In the genomic region with DNA sequence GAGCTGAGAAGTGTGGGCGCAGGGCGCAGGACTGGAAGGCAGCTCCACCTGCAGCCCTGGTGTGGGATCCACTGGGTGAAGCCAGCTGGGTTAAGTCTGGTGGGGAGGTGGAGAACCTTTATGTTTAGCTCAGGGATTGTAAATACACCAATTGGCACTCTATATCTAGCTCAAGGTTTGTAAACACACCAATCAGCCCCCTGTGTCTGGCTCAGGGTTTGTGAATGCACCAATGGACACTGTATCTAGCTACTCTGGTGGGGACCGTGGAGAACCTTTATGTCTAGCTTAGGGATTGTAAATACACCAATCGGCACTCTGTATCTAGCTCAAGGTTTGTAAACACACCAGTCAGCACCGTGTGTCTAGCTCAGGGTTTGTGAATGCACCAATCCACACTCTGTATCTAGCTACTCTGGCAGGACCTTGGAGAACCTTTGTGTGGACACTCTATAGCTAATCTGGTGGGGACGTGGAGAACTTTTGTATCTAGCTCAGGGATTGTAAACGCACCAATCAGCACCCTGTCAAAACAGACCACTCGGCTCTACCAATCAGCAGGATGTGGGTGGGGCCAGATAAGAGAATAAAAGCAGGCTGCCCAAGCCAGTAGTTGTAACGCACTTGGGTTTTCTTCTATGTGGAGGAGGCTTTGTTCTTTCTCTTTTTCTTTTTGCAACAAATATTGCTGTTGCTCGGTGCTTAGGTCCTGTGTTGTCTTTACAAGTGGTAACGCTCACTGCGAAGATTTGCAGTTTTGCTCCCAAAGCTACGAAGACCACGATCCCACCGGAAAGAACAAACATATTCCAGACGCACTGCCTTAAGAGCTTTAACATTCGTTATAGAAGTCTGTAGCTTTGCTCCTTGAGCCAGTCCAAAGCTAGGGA, we compare ENCODE assay signal across 7 cellular contexts. TPM values are rescaled to one million over a fixed set of nuclear protein-coding genes. Genes with fewer than 3 reads are reported as not detected.
DNase-seq lines count a peak whose midpoint lies in the region; TF ChIP-seq lines count a peak whose summit lies in the region.
"Not testable (repeated sequence)": the region's sequence is repeated elsewhere in the genome, so short reads cannot be mapped to it uniquely, and the experiment has no call there.
"Had no signal": no experiment of that assay in that cellular context is flagged by ENCODE, and none has a peak within 500 bp of the region (broad histone marks: within the 10 kb centered on the region; RNA-seq: fewer than 3 reads in every experiment).

No MANE protein-coding gene starts in this region.

- intact Hi-C loops in prostate gland (cut with DNase I): not testable (repeated sequence)

- H3K4me1 Mint-ChIP-seq in T-helper 1 cell treated with Interleukin-12 subunit alpha and Interleukin-12 subunit beta and Interleukin-4 antibody, amounts not matched to agents 30 μg/mL and 1 μg/mL, for 36 hours (ENCODE audit: low read depth): peaks cover 49% of the 10 kb centered on the region
- peaks cover 56% of the 10 kb centered on the region for H3K4me1 Mint-ChIP-seq in brain

- peaks cover 18% of the 10 kb centered on the region for H3K9me3 ChIP-seq in KOPT-K1 (ENCODE audit: insufficient read depth, low read length, poor library complexity, severe bottlenecking)
- H3K9me3 ChIP-seq in right atrium auricular region, prostate gland: not testable (repeated sequence)

- peaks cover 14% of the 10 kb centered on the region for H3K9me3 Mint-ChIP-seq in T-helper 1 cell treated with Interleukin-12 subunit alpha and Interleukin-12 subunit beta and Interleukin-4 antibody, amounts not matched to agents 30 μg/mL and 1 μg/mL, for 36 hours
- peaks cover 0 to 10% (median 3%) of the 10 kb centered on the region in 5 experiments for H3K9me3 Mint-ChIP-seq in brain

- WGBS in prostate gland: 89% methylated on average over 17 of the region's 17 CpGs

- DNase-seq in AG10803 (ENCODE audit: low read depth); right atrium auricular region (ENCODE audit: low spot score); prostate gland (ENCODE audit: low spot score): not testable (repeated sequence)

- peak overlapping the region; percentile 95 for H3K27ac Mint-ChIP-seq in T-helper 1 cell treated with Interleukin-12 subunit alpha and Interleukin-12 subunit beta and Interleukin-4 antibody, amounts not matched to agents 30 μg/mL and 1 μg/mL, for 36 hours
- H3K27ac Mint-ChIP-seq in brain: peak overlapping the region; percentile 98 to 100 (median 99)

- H3K27ac ChIP-seq in KOPT-K1 (ENCODE audit: low read depth, low read length, poor library complexity, severe bottlenecking) (peak overlapping the region; percentile 97), right atrium auricular region (peak overlapping the region; percentile 77 to 84), prostate gland (peak overlapping the region; percentile 68 to 79)

- peaks cover 15% of the 10 kb centered on the region for H3K36me3 Mint-ChIP-seq in T-helper 1 cell treated with Interleukin-12 subunit alpha and Interleukin-12 subunit beta and Interleukin-4 antibody, amounts not matched to agents 30 μg/mL and 1 μg/mL, for 36 hours (ENCODE audit: low read depth)
- peaks cover 15% of the 10 kb centered on the region for H3K36me3 Mint-ChIP-seq in brain

- peaks cover 0 to 36% of the 10 kb centered on the region in 2 donors for H3K4me1 ChIP-seq in right atrium auricular region
- H3K4me1 ChIP-seq in prostate gland (replicated peaks): not testable (repeated sequence)

- not testable (repeated sequence) for H3K27me3 ChIP-seq in right atrium auricular region; prostate gland (replicated peaks; ENCODE audit: insufficient read depth)

- peak overlapping the region; percentile 95 for H3K4me3 Mint-ChIP-seq in T-helper 1 cell treated with Interleukin-12 subunit alpha and Interleukin-12 subunit beta and Interleukin-4 antibody, amounts not matched to agents 30 μg/mL and 1 μg/mL, for 36 hours
- peak overlapping the region; percentile 98 to 99 (median 98) for H3K4me3 Mint-ChIP-seq in brain

- TF ChIP-seq CTCF in AG10803 (conservative IDR thresholded peaks at IDR 0.05; ENCODE audit: low read length); brain (conservative IDR thresholded peaks at IDR 0.05); right atrium auricular region (IDR thresholded peaks at IDR 0.05); prostate gland (IDR thresholded peaks at IDR 0.05): not testable (repeated sequence)

- TF ChIP-seq POLR2A in prostate gland (IDR thresholded peaks at IDR 0.05): not testable (repeated sequence)

- H3K4me3 ChIP-seq in AG10803 (ENCODE audit: low read length): peak overlapping the region; percentile 70
- peak overlapping the region; percentile 42 to 67 for H3K4me3 ChIP-seq in right atrium auricular region
- H3K4me3 ChIP-seq in prostate gland: peak overlapping the region; percentile 45 to 46

- H3K36me3 ChIP-seq in KOPT-K1 (ENCODE audit: insufficient read depth, low read length): peaks cover 14% of the 10 kb centered on the region; the same call in 1 of the 2 replicates
- not testable (repeated sequence) for H3K36me3 ChIP-seq in right atrium auricular region, prostate gland

- H3K27me3 Mint-ChIP-seq in T-helper 1 cell treated with Interleukin-12 subunit alpha and Interleukin-12 subunit beta and Interleukin-4 antibody, amounts not matched to agents 30 μg/mL and 1 μg/mL, for 36 hours (ENCODE audit: low read depth); brain: not testable (repeated sequence)

RNA-seq across cellular contexts. Expression of gene TMEM14C, which starts 1.7 kb away (rescaled TPM):
- polyA plus RNA-seq in brain (ENCODE audit: insufficient read depth, low read depth, low replicate concordance): 162 TPM
- total RNA-seq in right atrium auricular region: 100 to 1,000 TPM; 123 to 133 TPM
- total RNA-seq in prostate gland: 100 to 1,000 TPM in 1 of 2 donors, 10 to 100 TPM in 1; 99.7 to 208 TPM

RNA-seq across cellular contexts. Expression of gene TMEM14B, which starts 26.4 kb away (rescaled TPM):
- polyA plus RNA-seq in brain (ENCODE audit: insufficient read depth, low read depth, low replicate concordance): 84.6 TPM
- total RNA-seq in right atrium auricular region: 100 to 1,000 TPM in 1 of 2 donors, 10 to 100 TPM in 1; 93.5 to 100 TPM
- total RNA-seq in prostate gland: 100 to 1,000 TPM in 1 of 2 donors, 10 to 100 TPM in 1; 81.1 to 165 TPM

RNA-seq across cellular contexts. Expression of gene PAK1IP1, which starts 26.4 kb away (rescaled TPM):
- 7.6 TPM for polyA plus RNA-seq in brain (ENCODE audit: insufficient read depth, low read depth, low replicate concordance)
- total RNA-seq in right atrium auricular region (10 to 100 TPM in 1 of 2 donors, 1 to 10 TPM in 1; 9.0 to 10.4 TPM), prostate gland (10 to 100 TPM; 12.2 to 36.7 TPM)

RNA-seq across cellular contexts. Expression of gene C6orf52, which starts 26.8 kb away (rescaled TPM):
- polyA plus RNA-seq in brain (ENCODE audit: insufficient read depth, low read depth, low replicate concordance): 10.1 TPM
- total RNA-seq in right atrium auricular region: not detected
- total RNA-seq in prostate gland: 1 to 10 TPM in 1 of 2 donors, not detected in 1; 3.3 TPM
- total RNA-seq: left ventricle myocardium superior had no signal
